In the genomic region with DNA sequence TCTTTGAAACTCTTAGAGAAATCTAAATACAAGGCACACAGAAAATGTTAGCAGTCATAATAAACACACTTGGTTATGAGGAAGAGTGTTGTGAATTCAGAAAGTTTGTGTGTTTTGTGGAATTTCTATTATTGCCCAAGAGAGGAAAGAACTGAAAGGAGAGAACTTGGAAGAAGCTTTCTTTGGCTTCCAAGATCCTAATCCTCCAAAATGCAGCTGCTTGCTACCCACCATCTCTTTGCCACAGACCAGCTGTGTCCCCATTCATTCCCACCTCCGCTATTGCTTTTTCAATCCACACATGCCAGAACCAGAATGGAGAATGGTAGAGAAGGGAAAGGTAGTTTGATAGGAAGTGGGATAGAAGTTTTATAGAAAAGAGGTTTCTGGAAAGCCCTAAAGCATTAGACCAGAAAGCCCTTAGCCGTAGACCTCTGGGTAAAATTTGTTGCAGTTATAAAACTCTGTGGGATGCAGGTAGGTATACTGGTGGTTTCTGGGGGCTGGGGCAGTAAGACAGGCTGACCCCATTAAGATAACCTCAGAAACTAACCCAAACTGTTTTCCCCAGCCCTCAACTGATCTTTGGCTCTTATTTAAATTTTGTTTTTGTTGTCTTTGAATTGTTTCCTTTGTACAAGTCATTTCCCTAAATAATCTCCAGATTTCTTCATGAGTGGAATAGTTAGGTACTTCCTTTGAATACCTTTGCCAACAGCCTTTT, we compare ENCODE assay signal across 18 cellular contexts.
A peak's percentile ranks its signal among the peaks of the same experiment; 100 is the strongest.
DNase-seq lines count a peak whose midpoint lies in the region; ATAC-seq and TF ChIP-seq lines count a peak whose summit lies in the region.
"Had no signal": no experiment of that assay in that cellular context is flagged by ENCODE, and none has a peak within 500 bp of the region (broad histone marks: within the 10 kb centered on the region; RNA-seq: fewer than 3 reads in every experiment).

No MANE protein-coding gene starts in this region.

- no peaks in the 10 kb centered on the region for H3F3A ChIP-seq in neural progenitor cell (ENCODE audit: low read depth)

- H3K27ac Mint-ChIP-seq in neural progenitor cell, result no peak overlapping the region
- H3K27ac Mint-ChIP-seq: activated CD8-positive, alpha-beta T cell treated with anti-CD3 and anti-CD28 coated beads, Interleukin-2, amount 10 ng/mL, durations not matched to agents 7 days and 5 days; effector memory CD8-positive, alpha-beta T cell had no signal

- no peaks in the 10 kb centered on the region for H3K9me3 Mint-ChIP-seq in neural progenitor cell
- H3K9me3 Mint-ChIP-seq: CD8-positive, alpha-beta memory T cell; effector memory CD8-positive, alpha-beta T cell had no signal

- H3K9me3 ChIP-seq in right atrium auricular region (no peaks in the 10 kb centered on the region), neural progenitor cell (ENCODE audit: low read depth) (no peaks in the 10 kb centered on the region), vagina (no peaks in the 10 kb centered on the region)
- H3K9me3 ChIP-seq: mucosa of descending colon had no signal

- H3K36me3 ChIP-seq in right atrium auricular region (no peaks in the 10 kb centered on the region), neural progenitor cell (no peaks in the 10 kb centered on the region), vagina (no peaks in the 10 kb centered on the region)
- H3K36me3 ChIP-seq: cardiac muscle cell had no signal

- H3K27me3 Mint-ChIP-seq in neural progenitor cell (ENCODE audit: insufficient read depth, low read depth), result no peaks in the 10 kb centered on the region
- H3K27me3 Mint-ChIP-seq: CD8-positive, alpha-beta memory T cell; effector memory CD8-positive, alpha-beta T cell had no signal

- H3K27me3 ChIP-seq in right atrium auricular region (no peaks in the 10 kb centered on the region), neural progenitor cell (no peaks in the 10 kb centered on the region), vagina (no peaks in the 10 kb centered on the region)
- H3K27me3 ChIP-seq: cardiac muscle cell had no signal

- peaks cover 4% of the 10 kb centered on the region for H3K4me1 Mint-ChIP-seq in neural progenitor cell

- H3K4me3 Mint-ChIP-seq in neural progenitor cell, result no peak overlapping the region
- H3K4me3 Mint-ChIP-seq: activated CD8-positive, alpha-beta T cell treated with anti-CD3 and anti-CD28 coated beads, Interleukin-2, amount 10 ng/mL, durations not matched to agents 7 days and 5 days; CD8-positive, alpha-beta memory T cell; effector memory CD8-positive, alpha-beta T cell had no signal

- H3K4me1 ChIP-seq in right atrium auricular region, result peaks cover 0 to 69% of the 10 kb centered on the region in 2 donors
- peaks cover 9% of the 10 kb centered on the region for H3K4me1 ChIP-seq in neural progenitor cell
- peaks cover 43% of the 10 kb centered on the region for H3K4me1 ChIP-seq in vagina

- ATAC-seq in left cardiac atrium, result no peak
- ATAC-seq: activated CD8-positive, alpha-beta T cell treated with anti-CD3 and anti-CD28 coated beads, Interleukin-2, amount 10 ng/mL, durations not matched to agents 7 days and 5 days; effector memory CD8-positive, alpha-beta T cell; K562 had no signal

- no peak overlapping the region for H3K4me2 ChIP-seq in neural progenitor cell

- DNase-seq in right atrium auricular region (ENCODE audit: low spot score) (no peak), left cardiac atrium (no peak), choroid plexus epithelial cell (ENCODE audit: low read depth) (peak; percentile 25), neural progenitor cell (ENCODE audit: low spot score) (peak; percentile 4), vagina (ENCODE audit: extremely low spot score in 2 of 2) (no peak), CD1c-positive myeloid dendritic cell (ENCODE audit: extremely low spot score) (no peak), erythroblast (lab: John Stamatoyannopoulos, UW) (no peak)
- DNase-seq in NK-92 treated with Interleukin-12 subunit alpha and Interleukin-12 subunit beta, amount 100 ng/mL, for 24 hours (lab: John Stamatoyannopoulos, UW), result no peak
- DNase-seq: activated CD8-positive, alpha-beta T cell treated with anti-CD3 and anti-CD28 coated beads, Interleukin-2, amount 10 ng/mL, durations not matched to agents 7 days and 5 days; CD8-positive, alpha-beta memory T cell; effector memory CD8-positive, alpha-beta T cell; glutamatergic neuron; kidney; mucosa of descending colon; NCI-H1436; WERI-Rb-1 had no signal

- H3K4me3 ChIP-seq in right atrium auricular region, result no peak overlapping the region
- no peak overlapping the region for H3K4me3 ChIP-seq in choroid plexus epithelial cell (ENCODE audit: low read depth, low read length)
- no peak overlapping the region for H3K4me3 ChIP-seq in neural progenitor cell
- no peak overlapping the region for H3K4me3 ChIP-seq in vagina
- H3K4me3 ChIP-seq: cardiac muscle cell, K562, mucosa of descending colon had no signal

- TF ChIP-seq CTCF in right atrium auricular region (IDR thresholded peaks at IDR 0.05) (no peak), choroid plexus epithelial cell (conservative IDR thresholded peaks at IDR 0.05; ENCODE audit: low read depth, low read length) (no peak), neural progenitor cell (IDR thresholded peaks at IDR 0.05) (no peak), vagina (IDR thresholded peaks at IDR 0.05) (no peak)

- intact Hi-C loops in left cardiac atrium (cut with DNase I) (no loop called here), vagina (cut with DNase I) (no loop called here)

- H2AFZ ChIP-seq in neural progenitor cell (replicated peaks), result no peak overlapping the region

- no peaks in the 10 kb centered on the region for H3K36me3 Mint-ChIP-seq in neural progenitor cell

- H3K9ac ChIP-seq in neural progenitor cell, result no peak overlapping the region

- no peak for TF ChIP-seq POLR2A in vagina (IDR thresholded peaks at IDR 0.05)
- TF ChIP-seq POLR2A in erythroblast (IDR thresholded peaks at IDR 0.05; ENCODE audit: low read length), result no peak

- no peaks in the 10 kb centered on the region for H3K79me2 ChIP-seq in neural progenitor cell (ENCODE audit: low read depth)

- no peaks in the 10 kb centered on the region for H4K20me1 ChIP-seq in neural progenitor cell (ENCODE audit: low read depth)

- H3K27ac ChIP-seq in right atrium auricular region (peak overlapping the region; percentile 41 to 46), neural progenitor cell (no peak overlapping the region), vagina (peak overlapping the region; percentile 24)
- H3K27ac ChIP-seq: cardiac muscle cell, WERI-Rb-1 had no signal

Comparison
In these comparisons a context has a peak if more than half of its experiments do, and no peak if none do; other contexts are left out.
1. DNase-seq: peak in choroid plexus epithelial cell (single experiment) and neural progenitor cell (single experiment); none in right atrium auricular region (single experiment), left cardiac atrium (single experiment), vagina (0 of 2), CD1c-positive myeloid dendritic cell (single experiment), erythroblast (0 of 2) and NK-92 treated with Interleukin-12 subunit alpha and Interleukin-12 subunit beta, amount 100 ng/mL, for 24 hours (single experiment).